27 cellular contexts compared by ENCODE assay signal in the genomic region with DNA sequence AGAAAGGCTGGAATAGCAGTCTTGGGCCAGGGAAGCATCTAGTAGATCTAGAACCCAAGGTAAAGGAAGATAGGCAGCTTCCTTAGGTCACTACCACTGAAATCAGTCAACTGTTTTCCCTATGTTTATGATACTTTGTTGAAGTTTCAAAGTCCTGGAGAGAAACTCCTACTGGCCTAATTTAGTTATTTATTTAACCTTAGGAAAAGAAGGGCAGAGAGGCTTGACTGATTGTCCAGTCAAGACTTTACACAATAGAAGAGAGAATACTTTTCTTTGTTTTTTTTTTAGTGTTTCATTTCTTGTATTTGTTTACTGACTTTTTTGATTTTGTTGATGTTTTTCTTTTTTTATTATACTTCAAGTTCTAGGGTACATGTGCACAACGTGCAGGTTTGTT.
"Had no signal": no experiment of that assay in that cellular context is flagged by ENCODE, and none has a peak within 500 bp of the region (broad histone marks: within the 10 kb centered on the region; RNA-seq: fewer than 3 reads in every experiment).

No MANE protein-coding gene starts in this region.

- ATAC-seq: activated naive CD4-positive, alpha-beta T cell treated with anti-CD3 and anti-CD28 coated beads, Interleukin-2, amount 50 U/mL, for 72 hours; activated T-cell treated with anti-CD3 and anti-CD28 coated beads, Interleukin-2, amount 50 U/mL, for 72 hours; effector memory CD8-positive, alpha-beta T cell; foreskin keratinocyte; gastroesophageal sphincter; WTC11 had no signal

- H3K36me3 ChIP-seq: ascending aorta, brain microvascular endothelial cell, esophagus muscularis mucosa, gastroesophageal sphincter had no signal

- H3K9me3 ChIP-seq: esophagus muscularis mucosa, gastroesophageal sphincter had no signal

- H3K4me1 ChIP-seq: ascending aorta, foreskin keratinocyte had no signal

- DNase-seq: activated CD4-positive, alpha-beta memory T cell treated with anti-CD3 and anti-CD28 coated beads, Interleukin-2, amount 10 ng/mL, durations not matched to agents 7 days and 5 days; activated CD4-positive, alpha-beta T cell treated with anti-CD3 and anti-CD28 coated beads for 1 hour; activated CD4-positive, alpha-beta T cell treated with anti-CD3 and anti-CD28 coated beads for 4 hours; activated CD4-positive, alpha-beta T cell treated with anti-CD3 and anti-CD28 coated beads, Interleukin-2, amount 10 ng/mL, durations not matched to agents 7 days and 5 days; activated CD4-positive, alpha-beta T cell treated with anti-CD3 and anti-CD28 coated beads, Interleukin-2, amount 50 U/mL, for 4 hours; activated CD8-positive, alpha-beta memory T cell treated with anti-CD3 and anti-CD28 coated beads, Interleukin-2, amount 50 U/mL, for 48 hours; activated gamma-delta T cell; activated naive CD4-positive, alpha-beta T cell; activated naive CD4-positive, alpha-beta T cell treated with anti-CD3 and anti-CD28 coated beads, Interleukin-2, amount 10 ng/mL, durations not matched to agents 7 days and 5 days; activated naive CD8-positive, alpha-beta T cell treated with anti-CD3 and anti-CD28 coated beads, Interleukin-2, amount 10 ng/mL, durations not matched to agents 7 days and 5 days; activated T-cell treated with anti-CD3 and anti-CD28 coated beads for 4 hours; activated T-cell treated with anti-CD3 and anti-CD28 coated beads, Interleukin-2, amount 50 U/mL, for 24 hours; activated T-cell treated with anti-CD3 and anti-CD28 coated beads, Interleukin-2, amount 50 U/mL, for 72 hours; brain microvascular endothelial cell; cortex of kidney; dermis blood vessel endothelial cell; effector CD4-positive, alpha-beta T cell; effector memory CD8-positive, alpha-beta T cell; erythroblast; foreskin keratinocyte; T-helper 2 cell had no signal

- H3K4me3 ChIP-seq: ascending aorta, esophagus muscularis mucosa, gastroesophageal sphincter had no signal

- H3K27me3 ChIP-seq: ascending aorta, brain microvascular endothelial cell, esophagus muscularis mucosa, foreskin keratinocyte, gastroesophageal sphincter had no signal

- H3K27ac ChIP-seq: ascending aorta, brain microvascular endothelial cell, esophagus muscularis mucosa, foreskin keratinocyte, gastroesophageal sphincter, VCaP had no signal
